16 cellular contexts compared by ENCODE assay signal in genomic region chr2:238043851-238044250, GRCh38. TPM values are rescaled to one million over a fixed set of nuclear protein-coding genes. Genes with fewer than 3 reads are reported as not detected.
A peak's percentile ranks its signal among the peaks of the same experiment; 100 is the strongest.
DNase-seq lines count a peak whose midpoint lies in the region; ATAC-seq and TF ChIP-seq lines count a peak whose summit lies in the region.
"Had no signal": no experiment of that assay in that cellular context is flagged by ENCODE, and none has a peak within 500 bp of the region (broad histone marks: within the 10 kb centered on the region; RNA-seq: fewer than 3 reads in every experiment).

No MANE protein-coding gene starts in this region.

- DNase-seq in activated CD8-positive, alpha-beta memory T cell treated with anti-CD3 and anti-CD28 coated beads for 24 hours = peak; percentile 26
- no peak for DNase-seq in activated CD8-positive, alpha-beta memory T cell treated with anti-CD3 and anti-CD28 coated beads, Interleukin-2, amount 10 ng/mL, durations not matched to agents 7 days and 5 days
- peak; percentile 67 to 77 (median 74) for DNase-seq in body of pancreas
- DNase-seq in natural killer cell treated with Interleukin-12 subunit alpha and Interleukin-12 subunit beta and Interleukin-15 and Interleukin-18, amount 100 ng/mL, for 72 hours (ENCODE audit: low spot score) = no peak
- no peak for DNase-seq in stimulated activated effector memory CD8-positive, alpha-beta T cell treated with anti-CD3 and anti-CD28 coated beads, Interleukin-12 subunit alpha, Interleukin-12 subunit beta, amount 100 ng/mL, for 72 hours (ENCODE audit: low spot score in 2 of 2)
- DNase-seq in ecto neural progenitor cell (ENCODE audit: low spot score) = no peak
- DNase-seq: AML-193; CD4-positive, alpha-beta T cell; DMS153; DMS79; GDM1; H9 had no signal

- peaks cover 3% of the 10 kb centered on the region for H3K27me3 Mint-ChIP-seq in activated CD8-positive, alpha-beta memory T cell treated with anti-CD3 and anti-CD28 coated beads, Interleukin-2, amount 10 ng/mL, durations not matched to agents 7 days and 5 days
- no peaks in the 10 kb centered on the region for H3K27me3 Mint-ChIP-seq in natural killer cell treated with Interleukin-12 subunit alpha and Interleukin-12 subunit beta and Interleukin-15 and Interleukin-18, amount 100 ng/mL, for 72 hours
- H3K27me3 Mint-ChIP-seq: CD4-positive, alpha-beta T cell had no signal

- H3K27ac Mint-ChIP-seq in activated CD8-positive, alpha-beta memory T cell treated with anti-CD3 and anti-CD28 coated beads, Interleukin-2, amount 10 ng/mL, durations not matched to agents 7 days and 5 days = no peak overlapping the region
- peak overlapping the region; percentile 42 to 77 for H3K27ac Mint-ChIP-seq in natural killer cell treated with Interleukin-12 subunit alpha and Interleukin-12 subunit beta and Interleukin-15 and Interleukin-18, amount 100 ng/mL, for 72 hours
- peak overlapping the region; percentile 6 for H3K27ac Mint-ChIP-seq in stimulated activated effector memory CD8-positive, alpha-beta T cell treated with anti-CD3 and anti-CD28 coated beads, Interleukin-12 subunit alpha, Interleukin-12 subunit beta, amount 100 ng/mL, for 72 hours
- H3K27ac Mint-ChIP-seq: CD4-positive, alpha-beta T cell had no signal

- H3K4me3 Mint-ChIP-seq in activated CD8-positive, alpha-beta memory T cell treated with anti-CD3 and anti-CD28 coated beads, Interleukin-2, amount 10 ng/mL, durations not matched to agents 7 days and 5 days = no peak overlapping the region
- no peak overlapping the region for H3K4me3 Mint-ChIP-seq in natural killer cell treated with Interleukin-12 subunit alpha and Interleukin-12 subunit beta and Interleukin-15 and Interleukin-18, amount 100 ng/mL, for 72 hours
- H3K4me3 Mint-ChIP-seq in stimulated activated effector memory CD8-positive, alpha-beta T cell treated with anti-CD3 and anti-CD28 coated beads, Interleukin-12 subunit alpha, Interleukin-12 subunit beta, amount 100 ng/mL, for 72 hours = no peak overlapping the region
- H3K4me3 Mint-ChIP-seq: CD4-positive, alpha-beta T cell; H9 had no signal

- intact Hi-C loops in body of pancreas (cut with DNase I) = no loop called here

- peaks cover 10% of the 10 kb centered on the region for H3K36me3 Mint-ChIP-seq in activated CD8-positive, alpha-beta memory T cell treated with anti-CD3 and anti-CD28 coated beads, Interleukin-2, amount 10 ng/mL, durations not matched to agents 7 days and 5 days
- H3K36me3 Mint-ChIP-seq in natural killer cell treated with Interleukin-12 subunit alpha and Interleukin-12 subunit beta and Interleukin-15 and Interleukin-18, amount 100 ng/mL, for 72 hours = peaks cover 21% of the 10 kb centered on the region
- peaks cover 53% of the 10 kb centered on the region for H3K36me3 Mint-ChIP-seq in stimulated activated effector memory CD8-positive, alpha-beta T cell treated with anti-CD3 and anti-CD28 coated beads, Interleukin-12 subunit alpha, Interleukin-12 subunit beta, amount 100 ng/mL, for 72 hours

- no peaks in the 10 kb centered on the region for H3K27me3 ChIP-seq in body of pancreas

- H3K27ac ChIP-seq in body of pancreas = peak overlapping the region; percentile 64 to 85 (median 74)
- H3K27ac ChIP-seq: 22Rv1, A549, C4-2B had no signal

- no peak overlapping the region for H3K4me3 ChIP-seq in body of pancreas
- H3K4me3 ChIP-seq: A549 had no signal

- no peaks in the 10 kb centered on the region for H3K4me1 Mint-ChIP-seq in activated CD8-positive, alpha-beta memory T cell treated with anti-CD3 and anti-CD28 coated beads, Interleukin-2, amount 10 ng/mL, durations not matched to agents 7 days and 5 days
- H3K4me1 Mint-ChIP-seq in natural killer cell treated with Interleukin-12 subunit alpha and Interleukin-12 subunit beta and Interleukin-15 and Interleukin-18, amount 100 ng/mL, for 72 hours (ENCODE audit: low read depth in 2 of 2) = peaks cover 0 to 21% of the 10 kb centered on the region in 2 donors
- H3K4me1 Mint-ChIP-seq in stimulated activated effector memory CD8-positive, alpha-beta T cell treated with anti-CD3 and anti-CD28 coated beads, Interleukin-12 subunit alpha, Interleukin-12 subunit beta, amount 100 ng/mL, for 72 hours = peaks cover 10% of the 10 kb centered on the region

- CTCF ChIA-PET in activated CD8-positive, alpha-beta memory T cell treated with anti-CD3 and anti-CD28 coated beads, Interleukin-2, amount 10 ng/mL, durations not matched to agents 7 days and 5 days (lab: Charles Lee) = interaction anchor here (0.6 kb wide), 1 partner anchor 9 kb away, joined by 4 read pairs; no protein-coding TSS in a partner anchor

- no peak for TF ChIP-seq POLR2A in body of pancreas (IDR thresholded peaks at IDR 0.05)

- no peak for TF ChIP-seq CTCF in body of pancreas (IDR thresholded peaks at IDR 0.05)

- H3K4me1 ChIP-seq in body of pancreas = peaks cover 65% of the 10 kb centered on the region
- H3K4me1 ChIP-seq: A549 had no signal

- no peak for ATAC-seq in activated CD8-positive, alpha-beta memory T cell treated with anti-CD3 and anti-CD28 coated beads, Interleukin-2, amount 10 ng/mL, durations not matched to agents 7 days and 5 days
- ATAC-seq in body of pancreas = peak; percentile 25
- ATAC-seq in natural killer cell treated with Interleukin-12 subunit alpha and Interleukin-12 subunit beta and Interleukin-15 and Interleukin-18, amount 100 ng/mL, for 72 hours = no peak
- ATAC-seq in stimulated activated effector memory CD8-positive, alpha-beta T cell treated with anti-CD3 and anti-CD28 coated beads, Interleukin-12 subunit alpha, Interleukin-12 subunit beta, amount 100 ng/mL, for 72 hours = no peak
- ATAC-seq in GM21786 (IDR thresholded peaks at IDR 0.05; ENCODE audit: unreplicated experiment) = no peak
- ATAC-seq: A549 had no signal

- peaks cover 0 to 2% of the 10 kb centered on the region in 2 donors for H3K36me3 ChIP-seq in body of pancreas (replicated peaks in 1 of 2; ENCODE audit: insufficient read depth in 1 of 2, low read depth in 2 of 2)

- 18 to 51% methylated on average over 6 of the region's 6 CpGs for WGBS in body of pancreas, 2 donors

- no peaks in the 10 kb centered on the region for H3K9me3 ChIP-seq in body of pancreas
- H3K9me3 ChIP-seq: A549 had no signal

- H3K9me3 Mint-ChIP-seq in activated CD8-positive, alpha-beta memory T cell treated with anti-CD3 and anti-CD28 coated beads, Interleukin-2, amount 10 ng/mL, durations not matched to agents 7 days and 5 days (ENCODE audit: low read depth) = peaks cover 3% of the 10 kb centered on the region
- H3K9me3 Mint-ChIP-seq in natural killer cell treated with Interleukin-12 subunit alpha and Interleukin-12 subunit beta and Interleukin-15 and Interleukin-18, amount 100 ng/mL, for 72 hours = peaks cover 3% of the 10 kb centered on the region
- H3K9me3 Mint-ChIP-seq in stimulated activated effector memory CD8-positive, alpha-beta T cell treated with anti-CD3 and anti-CD28 coated beads, Interleukin-12 subunit alpha, Interleukin-12 subunit beta, amount 100 ng/mL, for 72 hours = peaks cover 10% of the 10 kb centered on the region

RNA-seq across cellular contexts. Expression of gene SCLY, which starts 16.9 kb away (rescaled TPM):
- 10 to 100 TPM; 29.1 to 53.8 TPM for total RNA-seq in activated CD8-positive, alpha-beta memory T cell treated with anti-CD3 and anti-CD28 coated beads, Interleukin-2, amount 10 ng/mL, durations not matched to agents 7 days and 5 days
- total RNA-seq in body of pancreas = 10 to 100 TPM; 18.5 to 32.4 TPM
- 10 to 100 TPM; 46.5 to 99.5 TPM for total RNA-seq in natural killer cell treated with Interleukin-12 subunit alpha and Interleukin-12 subunit beta and Interleukin-15 and Interleukin-18, amount 100 ng/mL, for 72 hours

RNA-seq across cellular contexts. Expression of gene ESPNL, which starts 56.3 kb away (rescaled TPM):
- total RNA-seq in activated CD8-positive, alpha-beta memory T cell treated with anti-CD3 and anti-CD28 coated beads, Interleukin-2, amount 10 ng/mL, durations not matched to agents 7 days and 5 days = under 1 TPM in 1 of 2 experiments, not detected in 1; 0.05 TPM
- not detected for total RNA-seq in body of pancreas
- under 1 TPM in 1 of 2 donors, not detected in 1; 0.19 TPM for total RNA-seq in natural killer cell treated with Interleukin-12 subunit alpha and Interleukin-12 subunit beta and Interleukin-15 and Interleukin-18, amount 100 ng/mL, for 72 hours
- total RNA-seq: CD4-positive, alpha-beta T cell had no signal

Comparison
In these comparisons a context has a peak if more than half of its experiments do, and no peak if none do; other contexts are left out.
1. DNase-seq: peak in activated CD8-positive, alpha-beta memory T cell treated with anti-CD3 and anti-CD28 coated beads for 24 hours (single experiment) and body of pancreas (4 of 4); none in activated CD8-positive, alpha-beta memory T cell treated with anti-CD3 and anti-CD28 coated beads, Interleukin-2, amount 10 ng/mL, durations not matched to agents 7 days and 5 days (single experiment), natural killer cell treated with Interleukin-12 subunit alpha and Interleukin-12 subunit beta and Interleukin-15 and Interleukin-18, amount 100 ng/mL, for 72 hours (single experiment), stimulated activated effector memory CD8-positive, alpha-beta T cell treated with anti-CD3 and anti-CD28 coated beads, Interleukin-12 subunit alpha, Interleukin-12 subunit beta, amount 100 ng/mL, for 72 hours (0 of 2) and ecto neural progenitor cell (single experiment).